Comparison of ENCODE assay signal across 10 cellular contexts in the genomic region with DNA sequence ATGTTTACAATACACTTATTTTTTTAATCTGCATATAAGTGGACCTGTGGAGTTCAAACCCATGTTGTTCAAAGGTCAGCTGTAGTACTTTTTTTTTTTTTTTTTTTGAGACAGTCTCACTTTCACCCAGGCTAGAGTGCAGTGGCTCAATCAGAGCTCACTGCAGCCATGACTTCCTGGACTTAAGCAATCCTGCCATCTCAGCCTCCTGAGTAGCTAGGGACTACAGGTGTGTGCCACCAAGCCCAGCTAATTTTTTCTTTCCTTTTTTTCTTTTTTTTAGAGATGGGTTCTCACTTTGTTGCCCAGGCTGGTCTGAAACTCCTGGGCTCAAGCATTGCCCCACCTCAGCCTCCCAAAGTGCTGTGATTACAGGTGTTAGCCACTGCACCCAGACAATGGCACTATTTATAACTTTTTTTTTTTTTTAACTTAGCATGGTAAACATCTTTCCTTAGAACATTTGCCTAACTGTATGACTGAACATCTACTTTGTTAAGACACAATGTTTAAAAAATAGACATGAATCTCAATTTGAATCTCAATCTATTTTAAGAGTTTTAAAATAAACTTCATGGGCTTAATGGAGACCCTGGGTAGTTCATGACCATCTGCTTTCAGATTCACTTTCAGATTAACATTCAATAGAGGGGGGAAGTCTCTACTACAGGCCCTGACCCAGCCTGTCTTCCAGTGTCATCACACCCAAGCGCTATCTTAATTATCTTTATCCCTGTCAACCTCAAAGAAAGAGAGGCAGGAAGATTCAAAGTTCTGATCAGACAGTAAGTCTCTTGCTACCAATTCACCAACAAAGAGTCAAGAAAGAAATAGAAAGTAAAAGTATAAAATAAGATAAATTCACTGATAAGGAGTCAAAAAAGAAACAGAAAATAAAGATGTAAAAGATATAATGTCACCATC.
A peak's percentile ranks its signal among the peaks of the same experiment; 100 is the strongest.
DNase-seq lines count a peak whose midpoint lies in the region; ATAC-seq and TF ChIP-seq lines count a peak whose summit lies in the region.
"Had no signal": no experiment of that assay in that cellular context is flagged by ENCODE, and none has a peak within 500 bp of the region (broad histone marks: within the 10 kb centered on the region; RNA-seq: fewer than 3 reads in every experiment).

No MANE protein-coding gene starts in this region.

- H3K4me1 Mint-ChIP-seq in natural killer cell: peaks cover 33 to 48% of the 10 kb centered on the region in 2 donors

- no peaks in the 10 kb centered on the region for H3K9me3 Mint-ChIP-seq in natural killer cell

- DNase-seq in Jurkat, Clone E6-1 (ENCODE audit: low read depth, low spot score): peak; percentile 56
- DNase-seq in natural killer cell (no peak), D341Med (ENCODE audit: low spot score) (no peak), SIG-M5 (lab: John Stamatoyannopoulos, UW) (no peak), NCI-H345 (lab: John Stamatoyannopoulos, UW) (no peak), NAMALWA (ENCODE audit: low spot score) (no peak)

- peak overlapping the region; percentile 91 to 97 for H3K27ac Mint-ChIP-seq in natural killer cell
- H3K27ac Mint-ChIP-seq: progenitor cell of endocrine pancreas had no signal

- ATAC-seq in GM19023 (IDR thresholded peaks at IDR 0.05; ENCODE audit: unreplicated experiment) (peak; percentile 88), HG02588 (IDR thresholded peaks at IDR 0.05; ENCODE audit: unreplicated experiment) (peak; percentile 92), natural killer cell (peak; percentile 88 to 95 (median 94))
- ATAC-seq: HCT116 had no signal

- H3K36me3 Mint-ChIP-seq in natural killer cell: no peaks in the 10 kb centered on the region

- TF ChIP-seq CTCF in natural killer cell (IDR thresholded peaks at IDR 0.05): peak; percentile 13

- intact Hi-C loops in natural killer cell (cut with micrococcal nuclease): loop anchor here (1.0 kb wide), 1 partner anchor 29 kb away; no protein-coding TSS in a partner anchor

- H3K4me3 Mint-ChIP-seq in natural killer cell: peak overlapping the region; percentile 80

- H3K4me3 ChIP-seq in Jurkat, Clone E6-1 (ENCODE audit: low read length): no peak overlapping the region

- no peaks in the 10 kb centered on the region for H3K27me3 Mint-ChIP-seq in natural killer cell (ENCODE audit: low read depth in 2 of 2)
